Comparison of ENCODE assay signal across 8 cellular contexts in the genomic region with DNA sequence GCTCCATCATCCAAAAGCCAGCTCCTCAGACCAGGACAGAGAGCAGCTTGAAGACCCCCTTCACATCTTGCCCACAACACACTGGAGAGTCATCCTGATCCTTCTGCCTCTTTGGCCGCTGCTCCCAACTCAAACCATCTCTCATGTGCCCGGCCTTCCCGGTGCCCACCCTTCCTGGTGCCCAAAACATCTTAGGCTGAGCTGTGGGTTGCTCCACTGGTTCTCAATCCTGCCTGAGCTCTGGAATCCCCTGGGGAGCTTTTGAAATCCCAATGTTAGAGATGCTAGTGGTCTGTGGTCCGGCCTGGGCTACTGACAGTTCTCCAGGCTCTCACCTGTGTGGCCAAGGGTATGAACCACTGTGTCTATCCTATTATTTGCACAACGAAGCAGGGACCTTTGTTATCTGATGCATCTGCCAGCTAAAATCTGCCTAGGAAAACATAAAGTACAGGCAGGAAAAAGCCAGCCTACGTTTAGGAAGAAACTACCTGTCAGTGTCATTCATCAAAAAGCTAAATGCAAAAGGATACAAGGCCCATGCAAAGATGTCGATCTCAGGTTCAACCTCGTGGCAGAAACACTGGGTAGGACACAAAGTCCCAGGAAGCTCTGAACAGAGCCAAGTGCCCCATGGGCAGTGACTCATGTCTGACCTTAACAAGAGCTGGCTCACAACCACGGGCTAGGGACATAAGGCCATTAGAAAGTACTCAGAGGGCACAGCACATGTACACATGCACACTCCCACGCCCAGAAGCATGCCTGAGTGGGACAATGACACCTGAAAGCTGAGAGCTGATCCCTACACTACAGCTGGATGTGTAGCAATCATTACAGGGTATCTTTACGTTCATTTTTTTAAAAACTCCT. TPM values are rescaled to one million over a fixed set of nuclear protein-coding genes. Genes with fewer than 3 reads are reported as not detected.
DNase-seq lines count a peak whose midpoint lies in the region; ATAC-seq and TF ChIP-seq lines count a peak whose summit lies in the region.

No MANE protein-coding gene starts in this region.

- H3K79me2 ChIP-seq in GM23248 (ENCODE audit: insufficient read depth) = no peaks in the 10 kb centered on the region

- TF ChIP-seq CTCF in gastrocnemius medialis (IDR thresholded peaks at IDR 0.05 in 4 of 5, conservative IDR thresholded peaks at IDR 0.05 in 1 of 5) (no peak), spleen (IDR thresholded peaks at IDR 0.05 in 8 of 11, conservative IDR thresholded peaks at IDR 0.05 in 3 of 11) (no peak)

- in situ Hi-C loops in GM23248 (cut with MboI) = no loop called here
- in situ Hi-C loops in gastrocnemius medialis (cut with MboI; ENCODE audit: low sequenced_read_pairs in 4 of 4) = no loop called here

- intact Hi-C loops in gastrocnemius medialis (cut with DNase I; ENCODE audit: low total_unique reads) (loop anchor here (1.0 kb wide), 3 partner anchors 8 to 58 kb away; no protein-coding TSS in a partner anchor), spleen (cut with DNase I; ENCODE audit: low total_unique reads) (no loop called here)

- H3K4me3 ChIP-seq in GM23248 (no peak overlapping the region), gastrocnemius medialis (peak overlapping the region in 1 of 4 donors; percentile 24), spleen (no peak overlapping the region)

- no peak overlapping the region for H3K9ac ChIP-seq in GM23248

- peak; percentile 84 for DNase-seq in GM23248
- peak; percentile 19 for DNase-seq in SHP77 treated with DMSO at 0.1 percent for 48 hours (lab: John Stamatoyannopoulos, UW)
- peak; percentile 87 for DNase-seq in foreskin melanocyte
- DNase-seq in gastrocnemius medialis = peak; percentile 97 to 100
- DNase-seq in NCI-H446 treated with DMSO at 0.1 percent for 48 hours (lab: John Stamatoyannopoulos, UW) = no peak
- no peak for DNase-seq in spleen
- DNase-seq in cerebellar nuclear complex (lab: John Stamatoyannopoulos, UW) = no peak

- H4K20me1 ChIP-seq in GM23248 (ENCODE audit: insufficient read depth) = no peaks in the 10 kb centered on the region

- H3K4me1 ChIP-seq in GM23248 (ENCODE audit: insufficient read depth) = peaks cover 40% of the 10 kb centered on the region
- H3K4me1 ChIP-seq in gastrocnemius medialis = peaks cover 87 to 92% of the 10 kb centered on the region in 2 donors
- H3K4me1 ChIP-seq in spleen = peaks cover 10 to 74% (median 23%) of the 10 kb centered on the region in 6 donors

- peak overlapping the region; percentile 8 for H3K4me2 ChIP-seq in GM23248 (ENCODE audit: unreplicated experiment)

- H3K27ac ChIP-seq in GM23248 = no peak overlapping the region
- peak overlapping the region; percentile 90 to 100 (median 99) for H3K27ac ChIP-seq in gastrocnemius medialis
- H3K27ac ChIP-seq in spleen = peak overlapping the region in 1 of 8 donors; percentile 37

- no peak overlapping the region for H2AFZ ChIP-seq in GM23248

- TF ChIP-seq POLR2A in gastrocnemius medialis (IDR thresholded peaks at IDR 0.05) (peak in 1 of 2 donors; percentile 59), spleen (IDR thresholded peaks at IDR 0.05) (no peak)

- WGBS in GM23248 (ENCODE audit: low coverage in 1 of 2, low lambda C conversion rate in 2 of 2, missing lambda C conversion rate in 2 of 2), 2 experiments = 68 to 69% methylated on average over 11 of the region's 11 CpGs
- 71 to 83% (median 77%) methylated on average over 7 to 11 of the region's 11 CpGs for WGBS in spleen, 5 donors

- peak; percentile 77 to 80 for ATAC-seq in gastrocnemius medialis
- ATAC-seq in GM18907 (IDR thresholded peaks at IDR 0.05; ENCODE audit: unreplicated experiment) = no peak

- H3K9me2 ChIP-seq in GM23248 (ENCODE audit: insufficient read depth) = no peaks in the 10 kb centered on the region

- H3K36me3 ChIP-seq in GM23248 (ENCODE audit: low read depth) = no peaks in the 10 kb centered on the region
- H3K36me3 ChIP-seq in gastrocnemius medialis = no peaks in the 10 kb centered on the region
- H3K36me3 ChIP-seq in spleen = no peaks in the 10 kb centered on the region

- H3K27me3 ChIP-seq in GM23248 (replicated peaks; ENCODE audit: insufficient read depth) (no peaks in the 10 kb centered on the region), gastrocnemius medialis (no peaks in the 10 kb centered on the region), spleen (replicated peaks in 1 of 7) (no peaks in the 10 kb centered on the region)

- H3K9me3 ChIP-seq in GM23248 (ENCODE audit: low read depth) (no peaks in the 10 kb centered on the region), gastrocnemius medialis (no peaks in the 10 kb centered on the region), spleen (no peaks in the 10 kb centered on the region)

- peaks cover 30% of the 10 kb centered on the region for H3F3A ChIP-seq in GM23248 (ENCODE audit: insufficient read depth)

RNA-seq across cellular contexts. Expression of a gene that starts 30.8 kb away (rescaled TPM):
- total RNA-seq in GM23248 (2014; rRNA removed; shearing (Covaris generic)) = 2.6 and 3.4 TPM in 2 replicates
- polyA plus RNA-seq in GM23248 (2016; fragmentation: Nextera tagmentation; extraction: Ambion mirVana) (2.3 and 2.5 TPM in 2 replicates), spleen (10 to 100 TPM in 2 of 3 donors, 1 to 10 TPM in 1; 7.2 to 10.1 (median 10.1) TPM)
- total RNA-seq in gastrocnemius medialis (100 to 1,000 TPM; 103 to 298 (median 201) TPM), spleen (100 to 1,000 TPM in 1 of 7 donors, 10 to 100 TPM in 6; 23.8 to 104 (median 54.5) TPM)

Comparison
In these comparisons a context has a peak if more than half of its experiments do, and no peak if none do; other contexts are left out.
1. DNase-seq: peak in GM23248 (single experiment), SHP77 treated with DMSO at 0.1 percent for 48 hours (single experiment), foreskin melanocyte (single experiment) and gastrocnemius medialis (2 of 2); none in NCI-H446 treated with DMSO at 0.1 percent for 48 hours (single experiment), spleen (single experiment) and cerebellar nuclear complex (0 of 2).